Comparison of ENCODE assay signal across 21 cellular contexts in genomic region chr21:43189936-43190335, GRCh38. TPM values are rescaled to one million over a fixed set of nuclear protein-coding genes. Genes with fewer than 3 reads are reported as not detected.
DNase-seq lines count a peak whose midpoint lies in the region; ATAC-seq, FAIRE-seq and TF ChIP-seq lines count a peak whose summit lies in the region.
"Had no signal": no experiment of that assay in that cellular context is flagged by ENCODE, and none has a peak within 500 bp of the region (broad histone marks: within the 10 kb centered on the region; RNA-seq: fewer than 3 reads in every experiment).

No MANE protein-coding gene starts in this region.

- no peaks in the 10 kb centered on the region for H3K79me1 ChIP-seq in H1 (ENCODE audit: low read depth, low read length)

- H3K9me3 Mint-ChIP-seq in immature natural killer cell = no peaks in the 10 kb centered on the region
- H3K9me3 Mint-ChIP-seq: CD4-positive, alpha-beta memory T cell had no signal

- TF ChIP-seq EP300 in H1 (IDR thresholded peaks at IDR 0.05; ENCODE audit: borderline replicate concordance in 1 of 2, low read depth in 2 of 2, low read length in 2 of 2) = no peak

- H3K4ac ChIP-seq in H1 (replicated peaks; ENCODE audit: insufficient read length, low read depth, low read length) = no peak overlapping the region

- H3K27ac ChIP-seq in C4-2B = peak overlapping the region; percentile 57
- peak overlapping the region; percentile 91 for H3K27ac ChIP-seq in RWPE1
- H3K27ac ChIP-seq in H1 (ENCODE audit: low read depth, low read length) = no peak overlapping the region

- POLR2A ChIA-PET in RWPE1 (lab: Yijun Ruan, JAX; ENCODE audit: low non-redundant PET) (no interaction called here), H1 (lab: Charles Lee; ENCODE audit: partially characterized antibody) (no interaction called here)

- peak; percentile 13 for FAIRE-seq in H1 (lab: Jason Lieb, UNC)
- FAIRE-seq: GM12891 had no signal

- H2BK15ac ChIP-seq in H1 (ENCODE audit: low read length) = no peak overlapping the region

- no peak overlapping the region for H2BK20ac ChIP-seq in H1 (ENCODE audit: low read length)

- H3K4me2 ChIP-seq in H1 (ENCODE audit: insufficient read depth in 1 of 2, low read depth in 2 of 2, low read length in 2 of 2) = 0 out of 4 replicates have a peak overlapping the region, but pooled peaks of 1 of the 2 experiments have one; percentile 28

- H2BK12ac ChIP-seq in H1 (ENCODE audit: low read depth, low read length) = no peak overlapping the region

- H3K27me3 Mint-ChIP-seq in immature natural killer cell (ENCODE audit: low read depth in 3 of 3) = peaks cover 0 to 5% (median 3%) of the 10 kb centered on the region in 3 donors

- H3K9me3 ChIP-seq in H1 (ENCODE audit: insufficient read depth in 2 of 2, low read depth in 1 of 2, low read length in 1 of 2) = no peaks in the 10 kb centered on the region

- no peak overlapping the region for H3K18ac ChIP-seq in H1 (ENCODE audit: extremely low read depth, low read length)

- H3K9ac ChIP-seq in H1 (replicated peaks in 1 of 4; ENCODE audit: extremely low read depth in 1 of 4, low read depth in 3 of 4, low read length in 3 of 4) = no peak overlapping the region

- peaks cover 0 to 2% (median under 1%) of the 10 kb centered on the region in 4 experiments; a peak in 1 of 7 replicates for H3K4me1 ChIP-seq in H1 (replicated peaks in 1 of 4; ENCODE audit: control insufficient read depth in 3 of 4, insufficient read depth in 4 of 4, low read length in 3 of 4)

- H2AK5ac ChIP-seq in H1 (ENCODE audit: low read depth, low read length) = no peak overlapping the region

- H2BK120ac ChIP-seq in H1 (replicated peaks; ENCODE audit: low read depth, low read length) = no peak overlapping the region

- no peaks in the 10 kb centered on the region for H3K36me3 ChIP-seq in H1 (ENCODE audit: control insufficient read depth in 2 of 4, insufficient read depth in 4 of 4, low read length in 3 of 4)

- peaks cover 4% of the 10 kb centered on the region; the same call in 1 of the 2 replicates for H3K23me2 ChIP-seq in H1 (ENCODE audit: low read depth, low read length)

- H3K36me3 Mint-ChIP-seq in immature natural killer cell = peaks cover 0 to 3% (median 0%) of the 10 kb centered on the region in 3 donors

- H3K23ac ChIP-seq in H1 (ENCODE audit: insufficient read length) = no peak overlapping the region

- H3K4me3 Mint-ChIP-seq in immature natural killer cell = no peak overlapping the region
- H3K4me3 Mint-ChIP-seq: CD4-positive, alpha-beta memory T cell had no signal

- H3K27ac Mint-ChIP-seq in immature natural killer cell = no peak overlapping the region

- H3K4me1 Mint-ChIP-seq in immature natural killer cell = peaks cover 0 to 6% of the 10 kb centered on the region in 2 donors

- TF ChIP-seq POLR2A in H1 (IDR thresholded peaks at IDR 0.05; ENCODE audit: control extremely low read depth in 1 of 2, low read depth in 2 of 2, low read length in 2 of 2) = no peak

- ATAC-seq in sciatic nerve = no peak
- no peak for ATAC-seq in HG03354 (IDR thresholded peaks at IDR 0.05; ENCODE audit: poor library complexity, severe bottlenecking, unreplicated experiment)

- no peak overlapping the region for H4K5ac ChIP-seq in H1 (ENCODE audit: insufficient read length, low read depth, low read length)

- TF ChIP-seq CTCF in C4-2B (conservative IDR thresholded peaks at IDR 0.05) (no peak), RWPE1 (conservative IDR thresholded peaks at IDR 0.05; ENCODE audit: low read depth) (no peak), H1 (IDR thresholded peaks at IDR 0.05; ENCODE audit: control extremely low read depth in 1 of 3, insufficient read depth in 1 of 3, low read depth in 1 of 3, low read length in 3 of 3) (no peak)

- peaks cover 0 to 3% of the 10 kb centered on the region in 2 experiments for H4K20me1 ChIP-seq in H1 (replicated peaks in 1 of 2; ENCODE audit: control insufficient read depth in 1 of 2, insufficient read depth in 2 of 2, low read length in 2 of 2)

- no peaks in the 10 kb centered on the region for H3K27me3 ChIP-seq in H1 (replicated peaks in 1 of 4; ENCODE audit: control insufficient read depth in 3 of 4, extremely low read depth in 1 of 4, insufficient read depth in 3 of 4, low read length in 3 of 4)

- no peak overlapping the region for H4K8ac ChIP-seq in H1 (ENCODE audit: extremely low read depth, insufficient read depth, low read length)

- H2AFZ ChIP-seq in H1 (ENCODE audit: low read length) = 0 out of 2 replicates have a peak overlapping the region, but pooled peaks have one; percentile 49

- H2BK5ac ChIP-seq in H1 (ENCODE audit: low read depth, low read length) = no peak overlapping the region

- no peak for TF ChIP-seq RAD21 in H1 (IDR thresholded peaks at IDR 0.05 in 1 of 2, conservative IDR thresholded peaks at IDR 0.05 in 1 of 2; ENCODE audit: low read depth in 2 of 2, low read length in 2 of 2)

- no peak overlapping the region for H3K14ac ChIP-seq in H1 (ENCODE audit: insufficient read length)

- H4K91ac ChIP-seq in H1 (replicated peaks; ENCODE audit: insufficient read length, low read length) = no peak overlapping the region

- H3K79me2 ChIP-seq in H1 (ENCODE audit: control insufficient read depth in 1 of 2, insufficient read depth in 2 of 2, low read length in 2 of 2) = no peaks in the 10 kb centered on the region

- intact Hi-C loops in sciatic nerve (cut with DNase I) = no loop called here

- CTCF ChIA-PET in RWPE1 (lab: Yijun Ruan, JAX) (no interaction called here), H1 (lab: Charles Lee; ENCODE audit: partially characterized antibody) (interaction anchor here (1.0 to 1.2 kb wide), 2 partner anchors 132 to 421 kb away, joined by 3 read pairs; no protein-coding TSS in a partner anchor)

- no peak overlapping the region for H3K56ac ChIP-seq in H1 (replicated peaks; ENCODE audit: insufficient read length, low read depth, low read length)

- WGBS in H1 (ENCODE audit: extremely low coverage in 1 of 2, insufficient coverage in 1 of 2, insufficient read length in 1 of 2, insufficient replicate concordance in 2 of 2, low coverage in 1 of 2, low lambda C conversion rate in 2 of 2, missing lambda C conversion rate in 1 of 2), 2 experiments = 90% methylated on average over 6 of the region's 6 CpGs; no CpG with 5 or more reads in 1 of the 2 experiments

- DNase-seq in RWPE1 (ENCODE audit: low spot score) (no peak), H1 (ENCODE audit: low read depth in 1 of 2, low spot score in 2 of 2) (no peak), sciatic nerve (ENCODE audit: low spot score) (peak; percentile 38), HPDE6-E6E7 (ENCODE audit: extremely low spot score) (no peak), immature natural killer cell (no peak)
- DNase-seq: ACHN; CD4-positive, alpha-beta memory T cell; DMS79; GOT3; IMR-90; Kasumi-1; NCI-H1436; NCI-H2081 treated with DMSO at 0.1 percent for 48 hours; NCI-H526; OCI-M1; RPMI8226 had no signal

- H3K4me3 ChIP-seq in H1 (ENCODE audit: extremely low read depth in 1 of 4, insufficient read depth in 2 of 4, low read depth in 3 of 4, low read length in 4 of 4) = no peak overlapping the region

TF ChIP-seq in H1, 55 proteins besides CTCF, POLR2A, EP300 and RAD21 (continues in another document):
- TF ChIP-seq SP1 (IDR thresholded peaks at IDR 0.05; ENCODE audit: low read depth, low read length) = no peak
- TF ChIP-seq TAF1 (IDR thresholded peaks at IDR 0.05; ENCODE audit: low read depth, low read length) = no peak
- TF ChIP-seq SUZ12 (IDR thresholded peaks at IDR 0.05; ENCODE audit: low read length) = no peak
- no peak for TF ChIP-seq ATF2 (IDR thresholded peaks at IDR 0.05; ENCODE audit: low read length)
- no peak for TF ChIP-seq NANOG (IDR thresholded peaks at IDR 0.05; ENCODE audit: insufficient read depth, low read depth, low read length, poor library complexity, severe bottlenecking)
- TF ChIP-seq FOSL1 (IDR thresholded peaks at IDR 0.05; ENCODE audit: insufficient read depth, low read depth, low read length) = no peak
- TF ChIP-seq BACH1 (IDR thresholded peaks at IDR 0.05; ENCODE audit: low read length) = no peak
- no peak for TF ChIP-seq EZH2 (IDR thresholded peaks at IDR 0.05; ENCODE audit: low read depth, low read length, severe bottlenecking)
- no peak for TF ChIP-seq JUND (IDR thresholded peaks at IDR 0.05; ENCODE audit: low read length)
- TF ChIP-seq SP2 (IDR thresholded peaks at IDR 0.05; ENCODE audit: low read length) = no peak

RNA-seq across cellular contexts. Expression of gene CRYAA, which starts 21.1 kb away (rescaled TPM):
- not detected in 2 replicates for total RNA-seq in H1 (2021; fragmentation: NEBNext Ultra II Directional; extraction: Animal tissue kit (Norgen Biotek cat#: 25700))
- not detected in 2 replicates for polyA plus RNA-seq in H1 (2011; rRNA removed)
- not detected for polyA plus RNA-seq in H1 (2011; cell fraction: cytosol; rRNA removed)
- polyA plus RNA-seq in H1 (2011; cell fraction: nucleus; rRNA removed) = not detected
- polyA plus RNA-seq in H1 (2012, experiment 1 of 2) = 0.44 TPM in 1 of 4 replicates, not detected in the others
- 1.0 TPM for polyA plus RNA-seq in H1 (2012, experiment 2 of 2)
- polyA plus RNA-seq in H1 (2013, experiment 1 of 2) = not detected
- polyA plus RNA-seq in H1 (2013, experiment 2 of 2) = not detected
- polyA minus RNA-seq in H1 (2011; rRNA and poly(A)+ RNA removed) = not detected in 2 replicates
- not detected for polyA minus RNA-seq in H1 (2011; cell fraction: cytosol; rRNA and poly(A)+ RNA removed)
- not detected for polyA minus RNA-seq in H1 (2011; cell fraction: nucleus; rRNA and poly(A)+ RNA removed)
- total RNA-seq in sciatic nerve = not detected
- polyA plus RNA-seq in immature natural killer cell = not detected
- total RNA-seq: CD4-positive, alpha-beta memory T cell; G401; HT-29; IMR-90 had no signal
- polyA plus RNA-seq: CD4-positive, alpha-beta memory T cell; IMR-90 had no signal
